8 cellular contexts compared by ENCODE assay signal in the genomic region with DNA sequence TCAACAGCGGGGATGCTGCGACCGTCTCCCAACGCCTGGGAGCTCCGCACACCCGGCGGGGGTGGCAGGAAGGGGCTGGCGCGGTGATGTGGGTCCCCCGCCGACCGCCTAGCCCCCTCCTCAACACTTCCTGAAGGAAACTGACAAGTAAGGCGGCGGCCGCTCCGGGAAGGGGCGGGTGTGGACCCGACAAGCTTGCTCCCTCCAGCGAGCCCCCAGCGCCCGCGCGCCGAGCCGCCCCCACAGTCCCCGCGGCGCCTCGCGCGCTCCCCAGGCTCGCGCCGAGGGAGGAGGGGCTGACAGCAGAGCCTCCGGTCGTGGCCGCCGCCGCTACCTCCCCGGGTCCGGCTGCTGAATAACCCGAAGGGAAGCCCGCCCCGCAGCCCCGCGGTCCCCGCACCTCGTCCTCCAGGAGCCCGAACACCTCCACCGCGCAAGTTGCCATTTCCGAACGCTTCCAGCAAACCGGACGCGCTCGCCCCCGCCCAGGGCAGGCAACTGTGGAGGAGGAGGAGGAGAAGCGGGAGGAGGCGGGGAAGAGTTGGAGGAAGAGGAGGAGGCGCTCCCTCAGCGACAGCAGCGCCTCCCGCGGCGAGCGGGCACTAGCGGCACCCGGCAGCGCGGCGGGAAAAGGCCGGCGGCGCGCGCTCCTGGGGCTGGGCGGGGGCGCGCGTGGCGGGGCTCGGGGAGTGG. TPM values are rescaled to one million over a fixed set of nuclear protein-coding genes. Genes with fewer than 3 reads are reported as not detected.
DNase-seq lines count a peak whose midpoint lies in the region; ATAC-seq and TF ChIP-seq lines count a peak whose summit lies in the region.

TSS of gene NEDD4 (minus strand) at position 502 of the 693 bp plus-strand sequence. CDS start at position 445, 57 bp downstream.

- POLR2A ChIA-PET in Caco-2 (lab: Charles Lee): interaction anchor here (1.3 to 2.0 kb wide), 2 partner anchors 47 to 49 kb away, joined by 3 to 8 read pairs; no protein-coding TSS in a partner anchor

- peak; percentile 96 for ATAC-seq in GM21447 (IDR thresholded peaks at IDR 0.05; ENCODE audit: unreplicated experiment)

- H3K27ac ChIP-seq in HUES64 (ENCODE audit: low read depth, low read length) (peak within 1 kb of the TSS; percentile 29; the same call in 1 of the 2 replicates), esophagus muscularis mucosa (replicated peaks in 1 of 4) (peak within 1 kb of the TSS; percentile 92 to 97 (median 95))

- peak within 1 kb of the TSS; percentile 89 for H3K4me3 Mint-ChIP-seq in Caco-2 (ENCODE audit: unreplicated experiment)

- no peaks in the 10 kb centered on the region for H3K36me3 ChIP-seq in Caco-2 (ENCODE audit: control insufficient read depth, insufficient read depth, low read length)
- H3K36me3 ChIP-seq in HUES64 (ENCODE audit: insufficient read depth, low read length): no peaks in the 10 kb centered on the region
- no peaks in the 10 kb centered on the region for H3K36me3 ChIP-seq in esophagus muscularis mucosa

- peak within 1 kb of the TSS; percentile 60 for H3K9ac ChIP-seq in HUES64 (ENCODE audit: low read depth, low read length)

- H3K36me3 Mint-ChIP-seq in Caco-2 (ENCODE audit: insufficient read depth, unreplicated experiment): peaks cover 7% of the 10 kb centered on the region

- H3K9me3 Mint-ChIP-seq in Caco-2 (ENCODE audit: unreplicated experiment): no peaks in the 10 kb centered on the region

- TF ChIP-seq EP300 in esophagus muscularis mucosa (IDR thresholded peaks at IDR 0.05): no peak

- H3K27me3 Mint-ChIP-seq in Caco-2 (ENCODE audit: insufficient read depth, unreplicated experiment): no peaks in the 10 kb centered on the region

- no TSS peak for BruUV-seq in Caco-2 (replicated peaks; lab: Mats Ljungman, UMichigan)

- H3K4me3 ChIP-seq in Caco-2 (ENCODE audit: low read depth, low read length) (peak within 1 kb of the TSS; percentile 68), HUES64 (ENCODE audit: low read length) (peak within 1 kb of the TSS; percentile 71), esophagus muscularis mucosa (peak within 1 kb of the TSS; percentile 80 to 95 (median 84))

- H3K4me1 ChIP-seq in Caco-2 (peaks cover 14% of the 10 kb centered on the region), HUES64 (ENCODE audit: insufficient read depth, low read length) (peaks cover 12% of the 10 kb centered on the region; the same call in 1 of the 2 replicates), esophagus muscularis mucosa (peaks cover 3 to 34% (median 27%) of the 10 kb centered on the region in 4 donors)

- TF ChIP-seq CTCF in Caco-2 (IDR thresholded peaks at IDR 0.05; ENCODE audit: insufficient read depth in 1 of 2, low read depth in 1 of 2, low read length in 1 of 2, severe bottlenecking in 1 of 2, unreplicated experiment in 1 of 2): peak; percentile 46 to 58
- peak; percentile 39 to 71 (median 44) for TF ChIP-seq CTCF in esophagus muscularis mucosa (IDR thresholded peaks at IDR 0.05)

- H3K27ac Mint-ChIP-seq in Caco-2 (ENCODE audit: unreplicated experiment): peak within 1 kb of the TSS; percentile 77

- intact Hi-C loops in Caco-2 (cut with micrococcal nuclease; ENCODE audit: unreplicated experiment) (loop anchor here (1.0 to 5.0 kb wide), 5 partner anchors 41 to 434 kb away; no protein-coding TSS in a partner anchor), esophagus muscularis mucosa (cut with DNase I) (loop anchor here (5.0 kb wide), 1 partner anchor 59 kb away; no protein-coding TSS in a partner anchor)

- DNase-seq in Caco-2: peak; percentile 88
- DNase-seq in activated T-cell treated with anti-CD3 and anti-CD28 coated beads, Interleukin-2, amount 50 U/mL, for 48 hours: peak; percentile 85 to 88
- peak; percentile 94 for DNase-seq in esophagus muscularis mucosa (ENCODE audit: extremely low spot score)
- peak; percentile 88 for DNase-seq in myocyte (ENCODE audit: low read depth)
- peak; percentile 42 to 75 for DNase-seq in stimulated activated CD8-positive, alpha-beta memory T cell treated with anti-CD3 and anti-CD28 coated beads, Interleukin-7, amount 100 ng/mL, for 4 hours (ENCODE audit: low read depth in 2 of 2)

- under 1% methylated on average over 83 of the region's 83 CpGs for WGBS in HUES64
- WGBS in esophagus muscularis mucosa: 1% methylated on average over 12 of the region's 83 CpGs

- H3K27me3 ChIP-seq in Caco-2 (replicated peaks; ENCODE audit: control insufficient read depth, insufficient read depth, low read length) (no peaks in the 10 kb centered on the region), HUES64 (ENCODE audit: insufficient read depth, low read length) (peaks cover 41% of the 10 kb centered on the region), esophagus muscularis mucosa (no peaks in the 10 kb centered on the region)

- no peaks in the 10 kb centered on the region for H3K9me3 ChIP-seq in Caco-2
- H3K9me3 ChIP-seq in HUES64 (ENCODE audit: insufficient read depth, low read depth, low read length): no peaks in the 10 kb centered on the region
- H3K9me3 ChIP-seq in esophagus muscularis mucosa: no peaks in the 10 kb centered on the region

- H3K4me1 Mint-ChIP-seq in Caco-2 (ENCODE audit: low read depth, unreplicated experiment): peaks cover 31% of the 10 kb centered on the region

- no peak for TF ChIP-seq POLR2A in esophagus muscularis mucosa (IDR thresholded peaks at IDR 0.05; ENCODE audit: low read depth)

- CTCF ChIA-PET in Caco-2 (lab: Charles Lee): interaction anchor here (0.9 to 1.3 kb wide), 5 partner anchors 49 to 105 kb away, joined by 4 to 9 read pairs (median 5); no protein-coding TSS in a partner anchor

TF ChIP-seq in PFSK-1, 5 proteins besides CTCF, POLR2A, EP300 and RAD21:
- TF ChIP-seq TAF1 (IDR thresholded peaks at IDR 0.05; ENCODE audit: borderline replicate concordance, insufficient read depth, low read length) (no peak; the same call in 1 of the 2 replicates), REST (IDR thresholded peaks at IDR 0.05; ENCODE audit: insufficient read depth in 1 of 2, low read depth in 2 of 2, low read length in 2 of 2) (0 out of 4 replicates have a peak, but pooled peaks of 1 of the 2 experiments have one; percentile 27), SIN3A (IDR thresholded peaks at IDR 0.05; ENCODE audit: borderline replicate concordance, insufficient read depth, low read length) (0 out of 2 replicates have a peak, but pooled peaks have one; percentile 17), FOXP2 (optimal IDR thresholded peaks at IDR 0.05; ENCODE audit: borderline replicate concordance, extremely low read depth, extremely low read length, insufficient read depth) (peak; percentile 55), POLR2AphosphoS5 (IDR thresholded peaks at IDR 0.05; ENCODE audit: low read depth, low read length) (peak; percentile 80)

RNA-seq across cellular contexts. Expression of gene NEDD4, which starts in this region (rescaled TPM):
- total RNA-seq in Caco-2 (2022): 27.0 and 33.9 TPM in 2 replicates
- 4.0 TPM for polyA plus RNA-seq in HUES64 (2013, experiment 1 of 2)
- polyA plus RNA-seq in HUES64 (2013, experiment 2 of 2): 4.4 TPM
- polyA plus RNA-seq in PFSK-1 (2012; ENCODE audit: insufficient read length, low read depth): 15.4 TPM
- 10 to 100 TPM; 19.2 to 35.1 (median 23.1) TPM for total RNA-seq in esophagus muscularis mucosa
- total RNA-seq in myocyte: 38.5 and 38.9 TPM in 2 replicates
- 12.6 TPM for polyA plus RNA-seq in myocyte (2012)

Comparison
In these comparisons a context has a peak if more than half of its experiments do, and no peak if none do; other contexts are left out.
1. Peak in every context shown above with its lines: DNase-seq, ATAC-seq, H3K4me3 ChIP-seq and H3K27ac ChIP-seq.